Comparison of ENCODE assay signal across 1 cellular context in genomic region chr1:182962554-182963115, GRCh38.
TF ChIP-seq lines count a peak whose summit lies in the region.

No MANE protein-coding gene starts in this region.

TF ChIP-seq in A549, 52 proteins besides CTCF, POLR2A, EP300 and RAD21 (continued from another document):
- TF ChIP-seq USF2 (IDR thresholded peaks at IDR 0.05) (no peak), NFE2L2 (conservative IDR thresholded peaks at IDR 0.05; ENCODE audit: low read length) (no peak), KDM1A (IDR thresholded peaks at IDR 0.05; ENCODE audit: low read depth) (no peak), KDM5A (IDR thresholded peaks at IDR 0.05) (no peak), POLR2AphosphoS2 (conservative IDR thresholded peaks at IDR 0.05; ENCODE audit: low read length) (no peak), ZSCAN20 (CRISPR knock-in tag; IDR thresholded peaks at IDR 0.05) (no peak), HOXA7 (CRISPR knock-in tag; IDR thresholded peaks at IDR 0.05) (no peak), RFX5 (IDR thresholded peaks at IDR 0.05) (no peak)
